8 cellular contexts compared by ENCODE assay signal in the genomic region with DNA sequence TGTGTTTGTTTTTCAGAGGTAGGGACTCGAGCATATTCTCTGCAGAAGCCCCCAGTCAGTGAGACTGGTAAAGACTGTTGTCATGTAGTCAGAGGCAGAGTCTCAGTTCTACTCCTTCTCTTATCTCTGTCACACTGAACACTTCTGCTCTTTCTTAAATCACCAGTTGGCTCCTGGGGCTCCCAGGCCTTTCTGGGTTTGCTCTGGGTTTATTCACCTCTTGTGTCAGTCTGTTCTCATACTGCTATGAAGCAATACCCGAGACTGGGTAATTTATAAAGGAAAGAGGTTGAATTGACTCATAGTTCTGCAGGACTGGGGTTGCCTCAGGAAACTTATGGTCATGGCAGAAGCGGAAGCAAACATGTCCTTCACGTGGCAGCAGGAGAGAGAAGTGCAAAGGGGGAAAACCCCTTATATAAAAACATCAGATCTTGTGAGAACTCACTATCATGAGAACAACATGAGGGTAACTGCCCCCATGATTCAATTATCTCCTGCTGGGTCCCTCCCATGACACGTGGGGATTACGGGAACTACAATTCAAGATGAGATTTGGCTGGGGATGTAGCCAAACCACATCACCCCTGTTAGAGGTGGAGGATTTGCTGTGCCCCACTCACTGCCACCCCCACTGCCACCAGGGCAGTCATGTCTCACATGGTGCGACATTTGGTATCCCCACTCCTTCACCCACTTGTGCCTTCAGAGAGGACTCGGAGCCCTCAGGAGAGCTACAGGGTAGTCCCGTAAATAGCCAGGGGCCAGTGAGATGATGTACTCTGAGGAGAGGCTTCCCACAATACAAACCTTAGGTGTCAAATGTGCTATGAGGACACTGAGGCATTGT. TPM values are rescaled to one million over a fixed set of nuclear protein-coding genes. Genes with fewer than 3 reads are reported as not detected.
DNase-seq lines count a peak whose midpoint lies in the region; ATAC-seq and TF ChIP-seq lines count a peak whose summit lies in the region.

No MANE protein-coding gene starts in this region.

- peaks cover 0 to under 1% of the 10 kb centered on the region in 2 donors for H3K36me3 ChIP-seq in left lung

- peak; percentile 73 for ATAC-seq in left lung

- no peaks in the 10 kb centered on the region for H3K9me3 ChIP-seq in left lung

- intact Hi-C loops in activated T-helper 1 cell treated with anti-CD3 and anti-CD28 coated beads, Interleukin-12 subunit alpha, Interleukin-12 subunit beta, Interleukin-2, Interleukin-4 antibody, amounts not matched to agents 30 ng/mL and 10 ng/mL and 1 ng/mL, durations not matched to agents 14 hours and 24 hours and 36 hours (cut with micrococcal nuclease), result loop anchor here (1.0 to 5.0 kb wide), 12 partner anchors 11 to 1017 kb away; partner anchors contain the start of genes CEBPZ and NDUFAF7
- intact Hi-C loops in left lung (cut with DNase I), result no loop called here

- H3K9me3 Mint-ChIP-seq in activated T-helper 1 cell treated with anti-CD3 and anti-CD28 coated beads, Interleukin-12 subunit alpha, Interleukin-12 subunit beta, Interleukin-2, Interleukin-4 antibody, amounts not matched to agents 30 ng/mL and 10 ng/mL and 1 ng/mL, durations not matched to agents 14 hours and 24 hours and 36 hours, result no peaks in the 10 kb centered on the region

- peak overlapping the region; percentile 26 to 87 for H3K27ac ChIP-seq in left lung

- DNase-seq in GF-D8 (lab: John Stamatoyannopoulos, UW), result peak; percentile 93
- peak; percentile 5 for DNase-seq in H4 (ENCODE audit: low spot score)
- DNase-seq in NOMO-1 treated with dmso at 0.1 percent for 144 hours (lab: John Stamatoyannopoulos, UW; ENCODE audit: unreplicated experiment), result peak; percentile 90
- peak; percentile 63 for DNase-seq in activated T-helper 1 cell treated with anti-CD3 and anti-CD28 coated beads, Interleukin-12 subunit alpha, Interleukin-12 subunit beta, Interleukin-2, Interleukin-4 antibody, amounts not matched to agents 30 ng/mL and 10 ng/mL and 1 ng/mL, durations not matched to agents 14 hours and 24 hours and 36 hours (ENCODE audit: low spot score)
- peak in 1 of 2 donors; percentile 73 for DNase-seq in left lung
- peak; percentile 87 for DNase-seq in stimulated activated naive CD4-positive, alpha-beta T cell treated with Interleukin-2 at 50 U/mL for 16 hours (lab: John Stamatoyannopoulos, UW)
- DNase-seq in cortex of kidney (lab: John Stamatoyannopoulos, UW), result no peak
- DNase-seq in NCI-H2227 treated with DMSO at 0.1 percent for 48 hours (lab: John Stamatoyannopoulos, UW), result no peak

- no peak for TF ChIP-seq CTCF in left lung (IDR thresholded peaks at IDR 0.05)

- H3K4me3 Mint-ChIP-seq in activated T-helper 1 cell treated with anti-CD3 and anti-CD28 coated beads, Interleukin-12 subunit alpha, Interleukin-12 subunit beta, Interleukin-2, Interleukin-4 antibody, amounts not matched to agents 30 ng/mL and 10 ng/mL and 1 ng/mL, durations not matched to agents 14 hours and 24 hours and 36 hours, result peak overlapping the region; percentile 34

- H3K27ac Mint-ChIP-seq in activated T-helper 1 cell treated with anti-CD3 and anti-CD28 coated beads, Interleukin-12 subunit alpha, Interleukin-12 subunit beta, Interleukin-2, Interleukin-4 antibody, amounts not matched to agents 30 ng/mL and 10 ng/mL and 1 ng/mL, durations not matched to agents 14 hours and 24 hours and 36 hours, result peak overlapping the region; percentile 86

- peaks cover 18% of the 10 kb centered on the region for H3K27me3 Mint-ChIP-seq in activated T-helper 1 cell treated with anti-CD3 and anti-CD28 coated beads, Interleukin-12 subunit alpha, Interleukin-12 subunit beta, Interleukin-2, Interleukin-4 antibody, amounts not matched to agents 30 ng/mL and 10 ng/mL and 1 ng/mL, durations not matched to agents 14 hours and 24 hours and 36 hours (ENCODE audit: insufficient read depth)

- peaks cover 39% of the 10 kb centered on the region for H3K4me1 Mint-ChIP-seq in activated T-helper 1 cell treated with anti-CD3 and anti-CD28 coated beads, Interleukin-12 subunit alpha, Interleukin-12 subunit beta, Interleukin-2, Interleukin-4 antibody, amounts not matched to agents 30 ng/mL and 10 ng/mL and 1 ng/mL, durations not matched to agents 14 hours and 24 hours and 36 hours (ENCODE audit: low read depth)

- H3K27me3 ChIP-seq in left lung, result no peaks in the 10 kb centered on the region

- H3K4me1 ChIP-seq in left lung, result peaks cover 0 to 59% of the 10 kb centered on the region in 2 donors

- no peak overlapping the region for H3K4me3 ChIP-seq in left lung

- no peaks in the 10 kb centered on the region for H3K36me3 Mint-ChIP-seq in activated T-helper 1 cell treated with anti-CD3 and anti-CD28 coated beads, Interleukin-12 subunit alpha, Interleukin-12 subunit beta, Interleukin-2, Interleukin-4 antibody, amounts not matched to agents 30 ng/mL and 10 ng/mL and 1 ng/mL, durations not matched to agents 14 hours and 24 hours and 36 hours (ENCODE audit: low read depth)

RNA-seq across cellular contexts. Expression of gene CDC42EP3, which starts 35.9 kb away (rescaled TPM):
- 4.1 and 8.5 TPM in 2 replicates for total RNA-seq in H4 (2014; rRNA removed; shearing (Covaris generic))
- 10.1 and 10.7 TPM in 2 replicates for total RNA-seq in activated T-helper 1 cell treated with anti-CD3 and anti-CD28 coated beads, Interleukin-12 subunit alpha, Interleukin-12 subunit beta, Interleukin-2, Interleukin-4 antibody, amounts not matched to agents 30 ng/mL and 10 ng/mL and 1 ng/mL, durations not matched to agents 14 hours and 24 hours and 36 hours
- 10 to 100 TPM; 37.7 to 53.8 TPM for total RNA-seq in left lung

Comparison
In these comparisons a context has a peak if more than half of its experiments do, and no peak if none do; other contexts are left out.
1. DNase-seq: peak in GF-D8 (single experiment), H4 (single experiment), NOMO-1 treated with dmso at 0.1 percent for 144 hours (single experiment), activated T-helper 1 cell treated with anti-CD3 and anti-CD28 coated beads, Interleukin-12 subunit alpha, Interleukin-12 subunit beta, Interleukin-2, Interleukin-4 antibody, amounts not matched to agents 30 ng/mL and 10 ng/mL and 1 ng/mL, durations not matched to agents 14 hours and 24 hours and 36 hours (single experiment) and stimulated activated naive CD4-positive, alpha-beta T cell treated with Interleukin-2 at 50 U/mL for 16 hours (single experiment); none in cortex of kidney (single experiment) and NCI-H2227 treated with DMSO at 0.1 percent for 48 hours (single experiment).